31 cellular contexts compared by ENCODE assay signal in the genomic region with DNA sequence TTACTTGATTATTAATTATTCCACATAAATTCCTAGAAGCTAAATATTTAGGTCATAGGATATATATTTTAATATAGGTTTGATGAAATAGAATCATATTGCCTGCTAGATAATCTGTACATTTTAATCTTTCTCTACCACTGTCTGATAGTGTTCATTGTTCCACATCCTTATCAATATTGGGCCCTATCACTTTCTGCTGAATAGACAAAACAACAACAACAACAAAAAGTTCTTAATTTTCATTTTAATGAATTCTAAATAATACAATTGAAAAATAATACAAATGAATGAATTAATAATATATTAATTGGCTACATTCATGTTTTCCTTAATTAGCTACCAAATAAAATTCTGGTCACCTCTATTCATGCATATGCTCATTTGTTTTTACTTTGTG.
"Had no signal": no experiment of that assay in that cellular context is flagged by ENCODE, and none has a peak within 500 bp of the region (broad histone marks: within the 10 kb centered on the region; RNA-seq: fewer than 3 reads in every experiment).

No MANE protein-coding gene starts in this region.

- H3K4me1 ChIP-seq: neural progenitor cell, parathyroid adenoma, spleen, suprapubic skin, testis, tibial artery, transverse colon, upper lobe of right lung, uterus had no signal

- H3K36me3 ChIP-seq: neural progenitor cell, ovary, spleen, suprapubic skin, tibial artery, transverse colon, upper lobe of right lung, uterus had no signal

- H3K9ac ChIP-seq: neural progenitor cell, parathyroid adenoma had no signal

- H3K27ac Mint-ChIP-seq: natural killer cell; nephron; neural progenitor cell; progenitor cell of endocrine pancreas; stimulated activated memory B cell treated with anti-CD40 and anti-IgM and Interleukin-4, amounts not matched to agents 10 μg/mL and 1 μg/mL and 100 μg/mL, for 72 hours; stimulated activated naive CD8-positive, alpha-beta T cell treated with anti-CD3 and anti-CD28 coated beads, Interleukin-15, amount 100 ng/mL, for 72 hours; type B pancreatic cell had no signal

- H3K27ac ChIP-seq: neural progenitor cell, ovary, parathyroid adenoma, psoas muscle, skin epidermis, spleen, suprapubic skin, testis, tibial artery, transverse colon, upper lobe of right lung, uterus had no signal

- H3K4me1 Mint-ChIP-seq: natural killer cell; neural progenitor cell; stimulated activated memory B cell treated with anti-CD40 and anti-IgM and Interleukin-4, amounts not matched to agents 10 μg/mL and 1 μg/mL and 100 μg/mL, for 72 hours; stimulated activated naive CD8-positive, alpha-beta T cell treated with anti-CD3 and anti-CD28 coated beads, Interleukin-15, amount 100 ng/mL, for 72 hours had no signal

- H2AFZ ChIP-seq: neural progenitor cell, parathyroid adenoma had no signal

- DNase-seq: natural killer cell; occipital lobe; ovary; posterior cingulate gyrus; psoas muscle; right cardiac atrium; spleen; stimulated activated CD4-positive, alpha-beta T cell treated with anti-CD3 and anti-CD28 coated beads, Interleukin-12 subunit alpha, Interleukin-12 subunit beta, amount 100 ng/mL, for 4 hours; stimulated activated CD4-positive, alpha-beta T cell treated with anti-CD3 and anti-CD28 coated beads, Interleukin-1b, Interleukin-23, amount 100 ng/mL, for 48 hours; stimulated activated CD4-positive, alpha-beta T cell treated with anti-CD3 and anti-CD28 coated beads, Interleukin-4, amount 100 ng/mL, for 1 hour; stimulated activated CD4-positive, alpha-beta T cell treated with anti-CD3 and anti-CD28 coated beads, Interleukin-4, amount 100 ng/mL, for 4 hours; stimulated activated CD8-positive, alpha-beta memory T cell treated with anti-CD3 and anti-CD28 coated beads, Interleukin-4, amount 100 ng/mL, for 48 hours; stimulated activated naive CD4-positive, alpha-beta T cell; stimulated activated naive CD8-positive, alpha-beta T cell treated with anti-CD3 and anti-CD28 coated beads, Interleukin-15, amount 100 ng/mL, for 72 hours; stimulated activated naive CD8-positive, alpha-beta T cell treated with anti-CD3 and anti-CD28 coated beads, Interleukin-15, Interleukin-2, amounts not matched to agents 100 U/mL and 50 U/mL, for 24 hours; substantia nigra; testis; tibial artery; transverse colon; upper lobe of right lung; uterus had no signal

- H3K4me3 ChIP-seq: neural progenitor cell, ovary, psoas muscle, skin epidermis, smooth muscle cell, spleen, suprapubic skin, testis, tibial artery, transverse colon, upper lobe of right lung, uterus had no signal

- H3K27me3 Mint-ChIP-seq: progenitor cell of endocrine pancreas; stimulated activated memory B cell treated with anti-CD40 and anti-IgM and Interleukin-4, amounts not matched to agents 10 μg/mL and 1 μg/mL and 100 μg/mL, for 72 hours; stimulated activated naive CD8-positive, alpha-beta T cell treated with anti-CD3 and anti-CD28 coated beads, Interleukin-15, amount 100 ng/mL, for 72 hours; type B pancreatic cell had no signal

- H3K9me3 Mint-ChIP-seq: nephron, neural progenitor cell, type B pancreatic cell had no signal

- H3K27me3 ChIP-seq: neural progenitor cell, ovary, spleen, suprapubic skin, testis, tibial artery, transverse colon, upper lobe of right lung, uterus had no signal

- H3K9me3 ChIP-seq: ovary, psoas muscle, spleen, suprapubic skin, testis, tibial artery, transverse colon, upper lobe of right lung, uterus had no signal

- H3K4me2 ChIP-seq: neural progenitor cell, smooth muscle cell had no signal

- H3K36me3 Mint-ChIP-seq: neural progenitor cell; stimulated activated memory B cell treated with anti-CD40 and anti-IgM and Interleukin-4, amounts not matched to agents 10 μg/mL and 1 μg/mL and 100 μg/mL, for 72 hours; type B pancreatic cell had no signal

- H3K4me3 Mint-ChIP-seq: natural killer cell; nephron; neural progenitor cell; stimulated activated memory B cell treated with anti-CD40 and anti-IgM and Interleukin-4, amounts not matched to agents 10 μg/mL and 1 μg/mL and 100 μg/mL, for 72 hours; stimulated activated naive CD8-positive, alpha-beta T cell treated with anti-CD3 and anti-CD28 coated beads, Interleukin-15, amount 100 ng/mL, for 72 hours; type B pancreatic cell had no signal

- H3K79me2 ChIP-seq: parathyroid adenoma had no signal

- ATAC-seq: natural killer cell; psoas muscle; right cardiac atrium; sciatic nerve; stimulated activated memory B cell treated with anti-CD40 and anti-IgM and Interleukin-4, amounts not matched to agents 10 μg/mL and 1 μg/mL and 100 μg/mL, for 72 hours; stimulated activated naive CD8-positive, alpha-beta T cell treated with anti-CD3 and anti-CD28 coated beads, Interleukin-15, amount 100 ng/mL, for 72 hours; stimulated activated naive CD8-positive, alpha-beta T cell treated with anti-CD3 and anti-CD28 coated beads, Interleukin-15, Interleukin-2, amounts not matched to agents 100 U/mL and 50 U/mL, for 24 hours; upper lobe of right lung had no signal
